In the genomic region with DNA sequence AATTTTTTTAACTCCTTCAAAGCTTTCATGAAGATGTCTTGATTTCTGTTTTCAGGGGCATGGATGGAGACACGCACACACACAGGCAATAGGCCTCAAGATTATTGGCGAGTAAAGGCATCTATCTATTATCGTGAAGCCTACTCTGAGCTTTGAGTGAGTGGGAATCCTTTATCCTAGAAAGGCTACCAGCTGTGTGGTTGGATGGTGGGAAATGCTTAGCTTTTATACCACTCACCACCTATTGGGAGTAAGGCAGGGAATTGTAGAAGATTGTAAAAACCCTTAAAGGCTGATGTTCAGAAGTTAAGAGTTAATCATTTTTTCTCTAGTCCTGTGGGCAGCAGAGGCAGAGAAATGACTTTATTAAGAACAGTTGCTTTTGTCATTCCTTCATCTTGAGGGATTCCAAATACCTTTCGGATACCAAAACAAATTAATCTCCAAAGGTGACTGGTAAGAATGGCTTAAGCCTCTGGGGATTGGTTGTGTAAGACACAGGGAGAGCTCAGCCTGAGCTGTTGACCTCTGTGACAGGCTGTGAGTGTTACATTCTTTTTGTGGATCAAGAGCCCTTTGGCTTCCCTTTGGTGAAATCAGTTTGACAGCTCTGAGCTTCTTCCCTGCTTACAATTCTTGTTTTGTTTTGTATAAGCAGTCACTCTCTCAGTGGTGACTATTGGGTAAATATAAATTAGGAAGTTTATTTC, we compare ENCODE assay signal across 1 cellular context.
TF ChIP-seq lines count a peak whose summit lies in the region.

No MANE protein-coding gene starts in this region.

TF ChIP-seq in GM23338, 12 proteins besides CTCF, POLR2A, EP300 and RAD21 (continued from another document):
- TF ChIP-seq, protein P1, sequence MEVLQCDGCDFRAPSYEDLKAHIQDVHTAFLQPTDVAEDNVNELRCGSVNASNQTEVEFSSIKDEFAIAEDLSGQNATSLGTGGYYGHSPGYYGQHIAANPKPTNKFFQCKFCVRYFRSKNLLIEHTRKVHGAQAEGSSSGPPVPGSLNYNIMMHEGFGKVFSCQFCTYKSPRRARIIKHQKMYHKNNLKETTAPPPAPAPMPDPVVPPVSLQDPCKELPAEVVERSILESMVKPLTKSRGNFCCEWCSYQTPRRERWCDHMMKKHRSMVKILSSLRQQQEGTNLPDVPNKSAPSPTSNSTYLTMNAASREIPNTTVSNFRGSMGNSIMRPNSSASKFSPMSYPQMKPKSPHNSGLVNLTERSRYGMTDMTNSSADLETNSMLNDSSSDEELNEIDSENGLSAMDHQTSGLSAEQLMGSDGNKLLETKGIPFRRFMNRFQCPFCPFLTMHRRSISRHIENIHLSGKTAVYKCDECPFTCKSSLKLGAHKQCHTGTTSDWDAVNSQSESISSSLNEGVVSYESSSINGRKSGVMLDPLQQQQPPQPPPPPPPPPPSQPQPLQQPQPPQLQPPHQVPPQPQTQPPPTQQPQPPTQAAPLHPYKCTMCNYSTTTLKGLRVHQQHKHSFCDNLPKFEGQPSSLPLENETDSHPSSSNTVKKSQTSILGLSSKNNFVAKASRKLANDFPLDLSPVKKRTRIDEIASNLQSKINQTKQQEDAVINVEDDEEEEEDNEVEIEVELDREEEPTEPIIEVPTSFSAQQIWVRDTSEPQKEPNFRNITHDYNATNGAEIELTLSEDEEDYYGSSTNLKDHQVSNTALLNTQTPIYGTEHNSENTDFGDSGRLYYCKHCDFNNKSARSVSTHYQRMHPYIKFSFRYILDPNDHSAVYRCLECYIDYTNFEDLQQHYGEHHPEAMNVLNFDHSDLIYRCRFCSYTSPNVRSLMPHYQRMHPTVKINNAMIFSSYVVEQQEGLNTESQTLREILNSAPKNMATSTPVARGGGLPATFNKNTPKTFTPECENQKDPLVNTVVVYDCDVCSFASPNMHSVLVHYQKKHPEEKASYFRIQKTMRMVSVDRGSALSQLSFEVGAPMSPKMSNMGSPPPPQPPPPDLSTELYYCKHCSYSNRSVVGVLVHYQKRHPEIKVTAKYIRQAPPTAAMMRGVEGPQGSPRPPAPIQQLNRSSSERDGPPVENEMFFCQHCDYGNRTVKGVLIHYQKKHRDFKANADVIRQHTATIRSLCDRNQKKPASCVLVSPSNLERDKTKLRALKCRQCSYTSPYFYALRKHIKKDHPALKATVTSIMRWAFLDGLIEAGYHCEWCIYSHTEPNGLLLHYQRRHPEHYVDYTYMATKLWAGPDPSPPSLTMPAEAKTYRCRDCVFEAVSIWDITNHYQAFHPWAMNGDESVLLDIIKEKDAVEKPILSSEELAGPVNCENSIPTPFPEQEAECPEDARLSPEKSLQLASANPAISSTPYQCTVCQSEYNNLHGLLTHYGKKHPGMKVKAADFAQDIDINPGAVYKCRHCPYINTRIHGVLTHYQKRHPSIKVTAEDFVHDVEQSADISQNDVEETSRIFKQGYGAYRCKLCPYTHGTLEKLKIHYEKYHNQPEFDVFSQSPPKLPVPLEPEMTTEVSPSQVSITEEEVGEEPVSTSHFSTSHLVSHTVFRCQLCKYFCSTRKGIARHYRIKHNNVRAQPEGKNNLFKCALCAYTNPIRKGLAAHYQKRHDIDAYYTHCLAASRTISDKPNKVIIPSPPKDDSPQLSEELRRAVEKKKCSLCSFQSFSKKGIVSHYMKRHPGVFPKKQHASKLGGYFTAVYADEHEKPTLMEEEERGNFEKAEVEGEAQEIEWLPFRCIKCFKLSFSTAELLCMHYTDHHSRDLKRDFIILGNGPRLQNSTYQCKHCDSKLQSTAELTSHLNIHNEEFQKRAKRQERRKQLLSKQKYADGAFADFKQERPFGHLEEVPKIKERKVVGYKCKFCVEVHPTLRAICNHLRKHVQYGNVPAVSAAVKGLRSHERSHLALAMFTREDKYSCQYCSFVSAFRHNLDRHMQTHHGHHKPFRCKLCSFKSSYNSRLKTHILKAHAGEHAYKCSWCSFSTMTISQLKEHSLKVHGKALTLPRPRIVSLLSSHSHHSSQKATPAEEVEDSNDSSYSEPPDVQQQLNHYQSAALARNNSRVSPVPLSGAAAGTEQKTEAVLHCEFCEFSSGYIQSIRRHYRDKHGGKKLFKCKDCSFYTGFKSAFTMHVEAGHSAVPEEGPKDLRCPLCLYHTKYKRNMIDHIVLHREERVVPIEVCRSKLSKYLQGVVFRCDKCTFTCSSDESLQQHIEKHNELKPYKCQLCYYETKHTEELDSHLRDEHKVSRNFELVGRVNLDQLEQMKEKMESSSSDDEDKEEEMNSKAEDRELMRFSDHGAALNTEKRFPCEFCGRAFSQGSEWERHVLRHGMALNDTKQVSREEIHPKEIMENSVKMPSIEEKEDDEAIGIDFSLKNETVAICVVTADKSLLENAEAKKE (CRISPR knock-in tag; IDR thresholded peaks at IDR 0.05), result no peak
- TF ChIP-seq ZNF331 (CRISPR knock-in tag; IDR thresholded peaks at IDR 0.05; ENCODE audit: low read depth), result no peak
- no peak for TF ChIP-seq STAT1 (IDR thresholded peaks at IDR 0.05; ENCODE audit: unreplicated experiment)
- no peak for TF ChIP-seq JUNB (IDR thresholded peaks at IDR 0.05; ENCODE audit: unreplicated experiment)
- no peak for TF ChIP-seq CREB1 (CRISPR knock-in tag; IDR thresholded peaks at IDR 0.05; ENCODE audit: low read depth)
- TF ChIP-seq, protein P2, sequence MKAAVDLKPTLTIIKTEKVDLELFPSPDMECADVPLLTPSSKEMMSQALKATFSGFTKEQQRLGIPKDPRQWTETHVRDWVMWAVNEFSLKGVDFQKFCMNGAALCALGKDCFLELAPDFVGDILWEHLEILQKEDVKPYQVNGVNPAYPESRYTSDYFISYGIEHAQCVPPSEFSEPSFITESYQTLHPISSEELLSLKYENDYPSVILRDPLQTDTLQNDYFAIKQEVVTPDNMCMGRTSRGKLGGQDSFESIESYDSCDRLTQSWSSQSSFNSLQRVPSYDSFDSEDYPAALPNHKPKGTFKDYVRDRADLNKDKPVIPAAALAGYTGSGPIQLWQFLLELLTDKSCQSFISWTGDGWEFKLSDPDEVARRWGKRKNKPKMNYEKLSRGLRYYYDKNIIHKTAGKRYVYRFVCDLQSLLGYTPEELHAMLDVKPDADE (IDR thresholded peaks at IDR 0.05), result no peak
- no peak for TF ChIP-seq NANOG (IDR thresholded peaks at IDR 0.05; ENCODE audit: borderline replicate concordance)
- TF ChIP-seq EZH2 (IDR thresholded peaks at IDR 0.05; ENCODE audit: low read depth, unreplicated experiment), result no peak
- no peak for TF ChIP-seq POLR2AphosphoS5 (IDR thresholded peaks at IDR 0.05; ENCODE audit: low read depth)
- TF ChIP-seq REST (IDR thresholded peaks at IDR 0.05; ENCODE audit: unreplicated experiment), result no peak
- no peak for TF ChIP-seq EZH2phosphoT487 (IDR thresholded peaks at IDR 0.05; ENCODE audit: unreplicated experiment)
